1 cellular context compared by ENCODE assay signal in genomic region chr10:59907918-59908807, GRCh38.
TF ChIP-seq lines count a peak whose summit lies in the region.

No MANE protein-coding gene starts in this region.

TF ChIP-seq in GM23338, 12 proteins besides CTCF, POLR2A, EP300 and RAD21 (continued from another document):
- TF ChIP-seq EZH2 (IDR thresholded peaks at IDR 0.05; ENCODE audit: low read depth, unreplicated experiment) (no peak), ZNF331 (CRISPR knock-in tag; IDR thresholded peaks at IDR 0.05; ENCODE audit: low read depth) (no peak), NANOG (IDR thresholded peaks at IDR 0.05; ENCODE audit: borderline replicate concordance) (peak; percentile 28; the same call in 1 of the 2 replicates), POLR2AphosphoS5 (IDR thresholded peaks at IDR 0.05; ENCODE audit: low read depth) (peak; percentile 92), STAT1 (IDR thresholded peaks at IDR 0.05; ENCODE audit: unreplicated experiment) (no peak), JUNB (IDR thresholded peaks at IDR 0.05; ENCODE audit: unreplicated experiment) (no peak)
- TF ChIP-seq, protein P1, sequence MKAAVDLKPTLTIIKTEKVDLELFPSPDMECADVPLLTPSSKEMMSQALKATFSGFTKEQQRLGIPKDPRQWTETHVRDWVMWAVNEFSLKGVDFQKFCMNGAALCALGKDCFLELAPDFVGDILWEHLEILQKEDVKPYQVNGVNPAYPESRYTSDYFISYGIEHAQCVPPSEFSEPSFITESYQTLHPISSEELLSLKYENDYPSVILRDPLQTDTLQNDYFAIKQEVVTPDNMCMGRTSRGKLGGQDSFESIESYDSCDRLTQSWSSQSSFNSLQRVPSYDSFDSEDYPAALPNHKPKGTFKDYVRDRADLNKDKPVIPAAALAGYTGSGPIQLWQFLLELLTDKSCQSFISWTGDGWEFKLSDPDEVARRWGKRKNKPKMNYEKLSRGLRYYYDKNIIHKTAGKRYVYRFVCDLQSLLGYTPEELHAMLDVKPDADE (IDR thresholded peaks at IDR 0.05): no peak
